8 cellular contexts compared by ENCODE assay signal in genomic region chr2:232875256-232876070, GRCh38. TPM values are rescaled to one million over a fixed set of nuclear protein-coding genes. Genes with fewer than 3 reads are reported as not detected.
DNase-seq lines count a peak whose midpoint lies in the region; ATAC-seq, FAIRE-seq and TF ChIP-seq lines count a peak whose summit lies in the region.

No MANE protein-coding gene starts in this region.

- H3K36me3 ChIP-seq in H7 (replicated peaks; ENCODE audit: control insufficient read depth, insufficient read depth, low read length) (no peaks in the 10 kb centered on the region), bronchial epithelial cell (ENCODE audit: control insufficient read depth, insufficient read depth, low read length) (no peaks in the 10 kb centered on the region)

- DNase-seq in H7: peak; percentile 86
- DNase-seq in bronchial epithelial cell (ENCODE audit: low read depth): no peak
- no peak for DNase-seq in memory B cell (ENCODE audit: low spot score in 2 of 2)
- DNase-seq in NCI-H2029 treated with DMSO at 0.1 percent for 48 hours (lab: John Stamatoyannopoulos, UW): no peak
- no peak for DNase-seq in cerebellar cortex (ENCODE audit: low spot score)
- DNase-seq in GM19239 (ENCODE audit: insufficient read length, low spot score): no peak

- H3K27me3 ChIP-seq in H7 (ENCODE audit: control insufficient read depth, insufficient read depth, low read length): peaks cover 25% of the 10 kb centered on the region
- H3K27me3 ChIP-seq in bronchial epithelial cell (ENCODE audit: control insufficient read depth, insufficient read depth, low read length): no peaks in the 10 kb centered on the region

- ATAC-seq in memory B cell (ENCODE audit: low read depth): peak; percentile 9
- ATAC-seq in HG03432 (IDR thresholded peaks at IDR 0.05; ENCODE audit: unreplicated experiment): no peak

- no peak for FAIRE-seq in bronchial epithelial cell (lab: Jason Lieb, UNC)
- FAIRE-seq in GM19239 (lab: Jason Lieb, UNC): no peak

- H3K4me1 Mint-ChIP-seq in memory B cell: peaks cover 11% of the 10 kb centered on the region

- H3K27ac ChIP-seq in 22Rv1: peak overlapping the region; percentile 77

- H3K4me3 Mint-ChIP-seq in memory B cell: peak overlapping the region; percentile 76

- TF ChIP-seq CTCF in 22Rv1 (IDR thresholded peaks at IDR 0.05): no peak
- TF ChIP-seq CTCF in bronchial epithelial cell (IDR thresholded peaks at IDR 0.05; ENCODE audit: insufficient read depth, low read length, severe bottlenecking): peak; percentile 4

- peaks cover 3% of the 10 kb centered on the region for H3K27me3 Mint-ChIP-seq in memory B cell

- H3K4me3 ChIP-seq in H7 (ENCODE audit: insufficient read depth, low read depth, low read length) (peak overlapping the region; percentile 62), bronchial epithelial cell (ENCODE audit: low read depth, low read length) (peak overlapping the region; percentile 43)

- H3K27ac Mint-ChIP-seq in memory B cell: no peak overlapping the region

- H3K9me3 Mint-ChIP-seq in memory B cell: no peaks in the 10 kb centered on the region

- H3K36me3 Mint-ChIP-seq in memory B cell: no peaks in the 10 kb centered on the region

RNA-seq across cellular contexts. Expression of gene SNORC, which starts 5.4 kb away (rescaled TPM):
- total RNA-seq in H7 (2014; rRNA removed; shearing (Covaris generic)): 1.6 and 5.2 TPM in 2 replicates
- total RNA-seq in bronchial epithelial cell: 0.53 and 1.0 TPM in 2 replicates
